17 cellular contexts compared by ENCODE assay signal in genomic region chr7:139871276-139871675, GRCh38. TPM values are rescaled to one million over a fixed set of nuclear protein-coding genes. Genes with fewer than 3 reads are reported as not detected.
DNase-seq lines count a peak whose midpoint lies in the region; ATAC-seq, FAIRE-seq and TF ChIP-seq lines count a peak whose summit lies in the region.
"Had no signal": no experiment of that assay in that cellular context is flagged by ENCODE, and none has a peak within 500 bp of the region (broad histone marks: within the 10 kb centered on the region; RNA-seq: fewer than 3 reads in every experiment).

No MANE protein-coding gene starts in this region.

- peaks cover 23% of the 10 kb centered on the region for H3K27me3 Mint-ChIP-seq in HFFc6 (ENCODE audit: insufficient read depth)
- peaks cover 2% of the 10 kb centered on the region for H3K27me3 Mint-ChIP-seq in type B pancreatic cell
- no peaks in the 10 kb centered on the region for H3K27me3 Mint-ChIP-seq in naive thymus-derived CD4-positive, alpha-beta T cell
- H3K27me3 Mint-ChIP-seq: activated CD4-positive, alpha-beta T cell treated with anti-CD3 and anti-CD28 coated beads, Interleukin-2, amount 10 ng/mL, durations not matched to agents 7 days and 5 days had no signal

- H3K9me3 Mint-ChIP-seq in HFFc6, result no peaks in the 10 kb centered on the region
- no peaks in the 10 kb centered on the region for H3K9me3 Mint-ChIP-seq in type B pancreatic cell
- H3K9me3 Mint-ChIP-seq in naive thymus-derived CD4-positive, alpha-beta T cell, result peaks cover 0 to 3% (median 0%) of the 10 kb centered on the region in 11 donors
- H3K9me3 Mint-ChIP-seq: activated CD4-positive, alpha-beta T cell treated with anti-CD3 and anti-CD28 coated beads, Interleukin-2, amount 10 ng/mL, durations not matched to agents 7 days and 5 days had no signal

- in situ Hi-C loops in GM12878 (cut with MboI), result no loop called here

- no peaks in the 10 kb centered on the region for H3K9me2 ChIP-seq in hepatocyte (replicated peaks; ENCODE audit: insufficient read depth)

- H3K9ac ChIP-seq in GM12878 (ENCODE audit: control insufficient read depth, insufficient read depth, low read length), result no peak overlapping the region

- H3K79me2 ChIP-seq in GM12878 (ENCODE audit: control insufficient read depth, insufficient read depth, low read length) (no peaks in the 10 kb centered on the region), hepatocyte (no peaks in the 10 kb centered on the region)

- no peak overlapping the region for H3K4me3 Mint-ChIP-seq in HFFc6
- H3K4me3 Mint-ChIP-seq in type B pancreatic cell, result peak overlapping the region; percentile 18
- H3K4me3 Mint-ChIP-seq in naive thymus-derived CD4-positive, alpha-beta T cell, result no peak overlapping the region
- H3K4me3 Mint-ChIP-seq: activated CD4-positive, alpha-beta T cell treated with anti-CD3 and anti-CD28 coated beads, Interleukin-2, amount 10 ng/mL, durations not matched to agents 7 days and 5 days had no signal

- POLR2A ChIA-PET in GM12878 (lab: Charles Lee), result no interaction called here
- POLR2A ChIA-PET in naive thymus-derived CD4-positive, alpha-beta T cell (lab: Charles Lee), result no interaction called here

- CTCF ChIA-PET in GM12878 (lab: Yijun Ruan, JAX), result no interaction called here
- CTCF ChIA-PET in naive thymus-derived CD4-positive, alpha-beta T cell (lab: Charles Lee), result no interaction called here

- RAD21 ChIA-PET in GM12878 (lab: Charles Lee; ENCODE audit: unreplicated experiment), result interaction anchor here (1.3 kb wide), 1 partner anchor 23 kb away, joined by 3 read pairs; no protein-coding TSS in a partner anchor

- no peaks in the 10 kb centered on the region for H4K20me1 ChIP-seq in GM12878 (ENCODE audit: control insufficient read depth, insufficient read depth)
- no peaks in the 10 kb centered on the region for H4K20me1 ChIP-seq in hepatocyte (ENCODE audit: insufficient read depth, poor library complexity, severe bottlenecking)

- H3K36me3 Mint-ChIP-seq in HFFc6 (ENCODE audit: low read depth) (no peaks in the 10 kb centered on the region), type B pancreatic cell (no peaks in the 10 kb centered on the region)
- H3K36me3 Mint-ChIP-seq in naive thymus-derived CD4-positive, alpha-beta T cell, result no peaks in the 10 kb centered on the region

- no peak for TF ChIP-seq RAD21 in GM12878 (IDR thresholded peaks at IDR 0.05; ENCODE audit: insufficient read depth, low read depth, low read length)

- TF ChIP-seq EP300 in GM12878 (IDR thresholded peaks at IDR 0.05; ENCODE audit: borderline replicate concordance in 1 of 2, control insufficient read depth in 1 of 2, low read depth in 2 of 2, low read length in 2 of 2), result no peak

- TF ChIP-seq CTCF in HFFc6 (IDR thresholded peaks at IDR 0.05) (no peak), GM12878 (IDR thresholded peaks at IDR 0.05 in 2 of 3, conservative IDR thresholded peaks at IDR 0.05 in 1 of 3; ENCODE audit: control insufficient read depth in 2 of 3, extremely low read depth in 1 of 3, insufficient read depth in 1 of 3, low read depth in 3 of 3, low read length in 3 of 3) (no peak), hepatocyte (IDR thresholded peaks at IDR 0.05; ENCODE audit: poor library complexity) (no peak), type B pancreatic cell (conservative IDR thresholded peaks at IDR 0.05) (no peak)

- H3K4me3 ChIP-seq in GM12878 (no peak overlapping the region), hepatocyte (no peak overlapping the region)
- no peak overlapping the region for H3K4me3 ChIP-seq in naive thymus-derived CD4-positive, alpha-beta T cell (ENCODE audit: low read length)
- H3K4me3 ChIP-seq: heart left ventricle had no signal

- H3K36me3 ChIP-seq in GM12878 (ENCODE audit: control insufficient read depth in 2 of 2, insufficient read depth in 2 of 2, low read length in 1 of 2) (no peaks in the 10 kb centered on the region), hepatocyte (replicated peaks; ENCODE audit: insufficient read depth, low read depth) (no peaks in the 10 kb centered on the region)
- H3K36me3 ChIP-seq in naive thymus-derived CD4-positive, alpha-beta T cell (ENCODE audit: control insufficient read depth in 2 of 3, insufficient read depth in 3 of 3, low read length in 3 of 3), result no peaks in the 10 kb centered on the region

- SMC1A ChIA-PET in GM12878 (lab: Charles Lee; ENCODE audit: uncharacterized antibody, unreplicated experiment), result interaction anchor here (1.8 kb wide), 1 partner anchor 17 kb away, joined by 4 read pairs; no protein-coding TSS in a partner anchor

- no peak for FAIRE-seq in GM12878 (lab: Jason Lieb, UNC)

- BruUV-seq in GM12878 (replicated peaks; lab: Mats Ljungman, UMichigan), result no TSS peak

- peak; percentile 25 for DNase-seq in HFFc6
- DNase-seq in GM12878 (ENCODE audit: low read depth, low spot score), result no peak
- DNase-seq in hepatocyte (ENCODE audit: low spot score), result no peak
- DNase-seq in type B pancreatic cell (ENCODE audit: extremely low spot score, unreplicated experiment), result no peak
- no peak for DNase-seq in naive thymus-derived CD4-positive, alpha-beta T cell
- no peak for DNase-seq in Ammon's horn (ENCODE audit: low spot score)
- no peak for DNase-seq in stimulated activated CD4-positive, alpha-beta T cell treated with anti-CD3 and anti-CD28 coated beads, Interleukin-1b, Interleukin-23, amount 100 ng/mL, for 48 hours
- DNase-seq: activated CD4-positive, alpha-beta T cell treated with anti-CD3 and anti-CD28 coated beads, Interleukin-2, amount 10 ng/mL, durations not matched to agents 7 days and 5 days; anterior cingulate cortex; Caco-2; heart left ventricle; Karpas-422; left colon; NCI-H2029; right cardiac atrium; stimulated activated CD4-positive, alpha-beta T cell treated with anti-CD3 and anti-CD28 coated beads, Interleukin-4, amount 100 ng/mL, for 24 hours had no signal

- H3K27ac Mint-ChIP-seq in HFFc6 (peak overlapping the region; percentile 60), type B pancreatic cell (peak overlapping the region; percentile 41)
- H3K27ac Mint-ChIP-seq in naive thymus-derived CD4-positive, alpha-beta T cell, result no peak overlapping the region
- H3K27ac Mint-ChIP-seq: activated CD4-positive, alpha-beta T cell treated with anti-CD3 and anti-CD28 coated beads, Interleukin-2, amount 10 ng/mL, durations not matched to agents 7 days and 5 days had no signal

- H3K4me1 ChIP-seq in GM12878 (ENCODE audit: control insufficient read depth, insufficient read depth, low read length) (no peaks in the 10 kb centered on the region; the same call in 1 of the 2 replicates), hepatocyte (ENCODE audit: insufficient read depth) (peaks cover 7% of the 10 kb centered on the region)
- H3K4me1 ChIP-seq in naive thymus-derived CD4-positive, alpha-beta T cell (ENCODE audit: control insufficient read depth in 2 of 2, insufficient read depth in 2 of 2, low read length in 2 of 2), result no peaks in the 10 kb centered on the region
- H3K4me1 ChIP-seq: Caco-2 had no signal

- no peak for TF ChIP-seq POLR2A in GM12878 (IDR thresholded peaks at IDR 0.05; ENCODE audit: low read depth, low read length)

- WGBS in GM12878 (ENCODE audit: insufficient coverage, insufficient replicate concordance, low lambda C conversion rate, missing lambda C conversion rate), result 95% methylated on average over 6 of the region's 6 CpGs
- 58% methylated on average over 6 of the region's 6 CpGs for whole genome bisulfite sequencing in hepatocyte (ENCODE audit: low lambda C conversion rate, missing lambda C conversion rate)

- H3K27me3 ChIP-seq in GM12878 (replicated peaks in 1 of 2; ENCODE audit: control insufficient read depth in 2 of 2, insufficient read depth in 2 of 2, low read length in 1 of 2), result no peaks in the 10 kb centered on the region
- no peaks in the 10 kb centered on the region for H3K27me3 ChIP-seq in hepatocyte
- no peaks in the 10 kb centered on the region for H3K27me3 ChIP-seq in naive thymus-derived CD4-positive, alpha-beta T cell (ENCODE audit: control insufficient read depth in 2 of 2, insufficient read depth in 2 of 2, low read length in 2 of 2)
- H3K27me3 ChIP-seq: heart left ventricle had no signal

- intact Hi-C loops in GM12878 (cut with micrococcal nuclease; ENCODE audit: unreplicated experiment), result no loop called here
- intact Hi-C loops in naive thymus-derived CD4-positive, alpha-beta T cell (cut with micrococcal nuclease), result no loop called here

- H3K4me1 Mint-ChIP-seq in HFFc6 (ENCODE audit: low read depth) (peaks cover 19% of the 10 kb centered on the region), type B pancreatic cell (ENCODE audit: unreplicated experiment) (peaks cover 20% of the 10 kb centered on the region)
- peaks cover 0 to 8% (median 0%) of the 10 kb centered on the region in 7 donors for H3K4me1 Mint-ChIP-seq in naive thymus-derived CD4-positive, alpha-beta T cell
- H3K4me1 Mint-ChIP-seq: activated CD4-positive, alpha-beta T cell treated with anti-CD3 and anti-CD28 coated beads, Interleukin-2, amount 10 ng/mL, durations not matched to agents 7 days and 5 days had no signal

- H3K4me2 ChIP-seq in GM12878 (ENCODE audit: control insufficient read depth, insufficient read depth), result no peak overlapping the region
- peak overlapping the region; percentile 39 for H3K4me2 ChIP-seq in hepatocyte

- H3K9me3 ChIP-seq in GM12878 (replicated peaks; ENCODE audit: control insufficient read depth, insufficient read depth, low read length) (no peaks in the 10 kb centered on the region), hepatocyte (ENCODE audit: low read depth) (no peaks in the 10 kb centered on the region)
- no peaks in the 10 kb centered on the region for H3K9me3 ChIP-seq in naive thymus-derived CD4-positive, alpha-beta T cell (ENCODE audit: control insufficient read depth in 2 of 3, low read length in 3 of 3)
- H3K9me3 ChIP-seq: Caco-2, heart left ventricle had no signal

- H3K27ac ChIP-seq in GM12878 (ENCODE audit: control insufficient read depth, insufficient read depth), result no peak overlapping the region
- peak overlapping the region; percentile 9 for H3K27ac ChIP-seq in hepatocyte
- no peak overlapping the region for H3K27ac ChIP-seq in naive thymus-derived CD4-positive, alpha-beta T cell (ENCODE audit: low read depth, low read length)

- H2AFZ ChIP-seq in GM12878 (ENCODE audit: control insufficient read depth, low read depth, low read length) (no peak overlapping the region), hepatocyte (no peak overlapping the region)

- ATAC-seq in GM12878, result no peak
- ATAC-seq in naive thymus-derived CD4-positive, alpha-beta T cell, result no peak
- ATAC-seq: HCT116, heart left ventricle, left colon, right cardiac atrium had no signal

RNA-seq across cellular contexts. Expression of gene TBXAS1, which starts 42.2 kb away (rescaled TPM):
- 1 to 10 TPM in 3 of 6 experiments, under 1 TPM in 3; 0.47 to 1.8 (median 1.0) TPM for total RNA-seq in HFFc6 (2021; fragmentation: NEBNext Ultra II Directional; extraction: Animal tissue kit (Norgen Biotek cat#: 25700))
- total RNA-seq in GM12878 (2013; cell fraction: nucleolus; rRNA removed), result 57.2 and 58.6 TPM in 2 replicates
- total RNA-seq in GM12878 (2014; rRNA removed), result 32.5 and 32.7 TPM in 2 replicates
- total RNA-seq in GM12878 (2014; rRNA removed; fragmentation: Illumina TruSeq; extraction: Trizol), result 20.0 and 20.4 TPM in 2 replicates
- 20.0 and 20.7 TPM in 2 replicates for total RNA-seq in GM12878 (2021)
- polyA plus RNA-seq in GM12878 (2011; ENCODE audit: low read depth), result 12.6 TPM
- polyA plus RNA-seq in GM12878 (2011; rRNA removed), result 1.4 and 1.5 TPM in 2 replicates
- 0.69 and 1.4 TPM in 2 replicates for polyA plus RNA-seq in GM12878 (2011; cell fraction: cytosol; rRNA removed)
- 1.6 and 1.8 TPM in 2 replicates for polyA plus RNA-seq in GM12878 (2011; cell fraction: nucleus; rRNA removed)
- polyA plus RNA-seq in GM12878 (2012), result 12.1 and 20.6 TPM in 2 replicates
- 22.8 and 35.4 TPM in 2 replicates for polyA plus RNA-seq in GM12878 (2014; fragmentation: Illumina TruSeq; extraction: Trizol)
- 1 to 10 TPM; 6.8 to 8.3 TPM for polyA plus RNA-seq in GM12878 (2014; fragmentation: Nextera tagmentation; extraction: Ambion mirVana)
- 21.6 and 22.0 TPM in 2 replicates for polyA plus RNA-seq in GM12878 (2014; rRNA removed)
- 10 to 100 TPM; 12.0 to 12.2 TPM for polyA plus RNA-seq in GM12878 (2016; fragmentation: Nextera tagmentation; extraction: Ambion mirVana)
- polyA minus RNA-seq in GM12878 (2011; rRNA and poly(A)+ RNA removed), result 0.62 TPM in 1 of 2 replicates, not detected in the other
- not detected in 2 replicates for polyA minus RNA-seq in GM12878 (2011; cell fraction: cytosol; rRNA and poly(A)+ RNA removed)
- polyA minus RNA-seq in GM12878 (2011; cell fraction: nucleus; rRNA and poly(A)+ RNA removed), result 0.24 TPM in 1 of 2 replicates, not detected in the other
- 4.7 and 11.5 TPM in 2 replicates for total RNA-seq in hepatocyte
- 3.9 and 4.1 TPM in 2 replicates for polyA plus RNA-seq in hepatocyte
- total RNA-seq in type B pancreatic cell (ENCODE audit: low replicate concordance), result 4.2 and 5.8 TPM in 2 replicates
- 10 to 100 TPM in 1 of 5 experiments, 1 to 10 TPM in 4; 2.6 to 70.9 (median 6.7) TPM for total RNA-seq in naive thymus-derived CD4-positive, alpha-beta T cell
- 1 to 10 TPM; 1.9 to 2.9 TPM for polyA plus RNA-seq in naive thymus-derived CD4-positive, alpha-beta T cell

Comparison
In these comparisons a context has a peak if more than half of its experiments do, and no peak if none do; other contexts are left out.
1. H3K27ac Mint-ChIP-seq: peak in HFFc6 (single experiment) and type B pancreatic cell (single experiment); none in naive thymus-derived CD4-positive, alpha-beta T cell (0 of 9).